Comparison of ENCODE assay signal across 14 cellular contexts in genomic region chr16:10978846-10979446, GRCh38. TPM values are rescaled to one million over a fixed set of nuclear protein-coding genes. Genes with fewer than 3 reads are reported as not detected.
DNase-seq lines count a peak whose midpoint lies in the region; ATAC-seq and TF ChIP-seq lines count a peak whose summit lies in the region.
"Had no signal": no experiment of that assay in that cellular context is flagged by ENCODE, and none has a peak within 500 bp of the region (broad histone marks: within the 10 kb centered on the region; RNA-seq: fewer than 3 reads in every experiment).

No MANE protein-coding gene starts in this region.

- H3K9me3 Mint-ChIP-seq in activated naive CD4-positive, alpha-beta T cell treated with anti-CD3 and anti-CD28 coated beads, Interleukin-2, amount 50 U/mL, for 72 hours: no peaks in the 10 kb centered on the region
- no peaks in the 10 kb centered on the region for H3K9me3 Mint-ChIP-seq in nephron progenitor cell
- H3K9me3 Mint-ChIP-seq in type B pancreatic cell: no peaks in the 10 kb centered on the region

- peak overlapping the region; percentile 15 to 73 for H3K27ac Mint-ChIP-seq in activated naive CD4-positive, alpha-beta T cell treated with anti-CD3 and anti-CD28 coated beads, Interleukin-2, amount 50 U/mL, for 72 hours
- H3K27ac Mint-ChIP-seq in nephron progenitor cell (peak overlapping the region; percentile 62), type B pancreatic cell (no peak overlapping the region)

- H3K4me3 Mint-ChIP-seq in nephron progenitor cell (peak overlapping the region; percentile 34), type B pancreatic cell (peak overlapping the region; percentile 18)

- no peak for TF ChIP-seq CTCF in dorsolateral prefrontal cortex (IDR thresholded peaks at IDR 0.05 in 54 of 56, conservative IDR thresholded peaks at IDR 0.05 in 2 of 56; ENCODE audit: low read depth in 1 of 56, partially characterized antibody in 56 of 56)
- TF ChIP-seq CTCF in nephron progenitor cell (IDR thresholded peaks at IDR 0.05): no peak
- TF ChIP-seq CTCF in type B pancreatic cell (conservative IDR thresholded peaks at IDR 0.05): no peak

- H3K27me3 Mint-ChIP-seq in nephron progenitor cell (ENCODE audit: low read depth, poor library complexity) (peaks cover 12% of the 10 kb centered on the region), type B pancreatic cell (no peaks in the 10 kb centered on the region)

- no peak for DNase-seq in activated naive CD4-positive, alpha-beta T cell treated with anti-CD3 and anti-CD28 coated beads, Interleukin-2, amount 50 U/mL, for 72 hours (ENCODE audit: low spot score in 2 of 2)
- DNase-seq in activated naive CD4-positive, alpha-beta T cell treated with anti-CD3 and anti-CD28 coated beads, Interleukin-2, amount 50 U/mL, for 16 hours: no peak
- DNase-seq in dorsolateral prefrontal cortex (no peak), nephron progenitor cell (no peak), type B pancreatic cell (ENCODE audit: extremely low spot score, unreplicated experiment) (no peak), EL (no peak), NCI-H446 treated with DMSO at 0.1 percent for 48 hours (lab: John Stamatoyannopoulos, UW) (no peak), COR-L47 (lab: John Stamatoyannopoulos, UW) (no peak)
- DNase-seq: islet precursor cell; NCI-H526 treated with DMSO at 0.1 percent for 48 hours; SIG-M5; stimulated activated CD4-positive, alpha-beta T cell treated with anti-CD3 and anti-CD28 coated beads, Interleukin-15, amount 100 ng/mL, for 24 hours had no signal

- H3K27me3 ChIP-seq in dorsolateral prefrontal cortex: no peaks in the 10 kb centered on the region
- H3K27me3 ChIP-seq: neutrophil had no signal

- H3K27ac ChIP-seq in dorsolateral prefrontal cortex: peak overlapping the region in 38 of 59 donors; percentile 0 to 74 (median 41)
- H3K27ac ChIP-seq: neutrophil had no signal

- intact Hi-C loops in dorsolateral prefrontal cortex (cut with DNase I): no loop called here

- H3K4me1 Mint-ChIP-seq in nephron progenitor cell: peaks cover 58% of the 10 kb centered on the region
- peaks cover 68% of the 10 kb centered on the region for H3K4me1 Mint-ChIP-seq in type B pancreatic cell (ENCODE audit: unreplicated experiment)

- no peak overlapping the region for H3K4me3 ChIP-seq in dorsolateral prefrontal cortex
- H3K4me3 ChIP-seq: K562 had no signal

- ATAC-seq in activated naive CD4-positive, alpha-beta T cell treated with anti-CD3 and anti-CD28 coated beads, Interleukin-2, amount 50 U/mL, for 72 hours: no peak
- ATAC-seq: K562 had no signal

- H3K36me3 Mint-ChIP-seq in activated naive CD4-positive, alpha-beta T cell treated with anti-CD3 and anti-CD28 coated beads, Interleukin-2, amount 50 U/mL, for 72 hours: peaks cover 16 to 30% of the 10 kb centered on the region in 2 donors
- H3K36me3 Mint-ChIP-seq in nephron progenitor cell (ENCODE audit: low read depth): peaks cover 20% of the 10 kb centered on the region
- peaks cover 17% of the 10 kb centered on the region for H3K36me3 Mint-ChIP-seq in type B pancreatic cell

RNA-seq across cellular contexts. Expression of gene CLEC16A, which starts 34.6 kb away (rescaled TPM):
- total RNA-seq in activated naive CD4-positive, alpha-beta T cell treated with anti-CD3 and anti-CD28 coated beads, Interleukin-2, amount 50 U/mL, for 72 hours: 10 to 100 TPM; 28.0 to 33.2 TPM
- 10 to 100 TPM; 40.5 to 75.1 (median 58.1) TPM for total RNA-seq in dorsolateral prefrontal cortex
- 33.4 and 36.8 TPM in 2 replicates for total RNA-seq in type B pancreatic cell (ENCODE audit: low replicate concordance)

RNA-seq across cellular contexts. Expression of gene DEXI, which starts 36.7 kb away (rescaled TPM):
- total RNA-seq in activated naive CD4-positive, alpha-beta T cell treated with anti-CD3 and anti-CD28 coated beads, Interleukin-2, amount 50 U/mL, for 72 hours: 10 to 100 TPM; 17.1 to 30.2 TPM
- 10 to 100 TPM; 40.9 to 88.1 (median 56.7) TPM for total RNA-seq in dorsolateral prefrontal cortex
- total RNA-seq in type B pancreatic cell (ENCODE audit: low replicate concordance): 36.6 and 37.7 TPM in 2 replicates
